In the genomic region with DNA sequence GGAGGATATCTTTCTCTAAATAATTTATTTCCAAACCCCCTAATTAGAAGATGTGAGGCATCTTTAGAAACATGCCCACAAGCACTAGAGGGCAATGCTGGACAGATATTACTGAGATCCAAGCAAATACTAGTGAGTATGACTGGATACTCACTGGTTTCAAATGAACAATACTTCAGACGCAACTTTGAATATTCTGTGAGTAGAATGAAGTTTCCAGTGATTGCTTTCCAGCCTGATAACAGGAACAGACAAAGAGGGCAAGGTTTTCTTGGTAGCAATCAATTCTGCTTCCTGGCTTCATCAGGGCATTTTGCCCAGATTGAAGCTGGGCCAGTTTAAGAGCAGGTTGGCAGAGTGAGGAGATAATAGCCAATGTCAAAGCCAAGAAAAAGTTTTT, we compare ENCODE assay signal across 10 cellular contexts.
DNase-seq lines count a peak whose midpoint lies in the region; ATAC-seq and TF ChIP-seq lines count a peak whose summit lies in the region.
"Had no signal": no experiment of that assay in that cellular context is flagged by ENCODE, and none has a peak within 500 bp of the region (broad histone marks: within the 10 kb centered on the region; RNA-seq: fewer than 3 reads in every experiment).

No MANE protein-coding gene starts in this region.

- H2BK12ac ChIP-seq in neuronal stem cell (ENCODE audit: low read length) = no peak overlapping the region

- H3K14ac ChIP-seq in neuronal stem cell (ENCODE audit: low read length) = no peak overlapping the region

- H2BK15ac ChIP-seq in neuronal stem cell (ENCODE audit: low read length) = no peak overlapping the region

- no peak overlapping the region for H3K27ac ChIP-seq in neuronal stem cell (replicated peaks; ENCODE audit: low read length)
- H3K27ac ChIP-seq in Karpas-422 (ENCODE audit: low read length) = no peak overlapping the region
- H3K27ac ChIP-seq: SJSA1 had no signal

- no peak overlapping the region for H4K8ac ChIP-seq in neuronal stem cell (ENCODE audit: low read depth, low read length)

- DNase-seq in D341Med (ENCODE audit: low spot score) (peak; percentile 37), NAMALWA (ENCODE audit: low spot score) (peak; percentile 1), choroid plexus epithelial cell (ENCODE audit: low read depth) (peak; percentile 77), neuronal stem cell (ENCODE audit: low spot score) (no peak), Karpas-422 (no peak), posterior vena cava (ENCODE audit: low spot score) (no peak), posterior cingulate gyrus (no peak)
- DNase-seq: activated CD4-positive, alpha-beta memory T cell treated with anti-CD3 and anti-CD28 coated beads, Interleukin-2, amount 10 ng/mL, durations not matched to agents 7 days and 5 days had no signal

- peaks cover 0 to 14% of the 10 kb centered on the region in 2 donors for H3K4me1 ChIP-seq in neuronal stem cell (ENCODE audit: control insufficient read depth in 2 of 2, insufficient read depth in 1 of 2, low read depth in 1 of 2, low read length in 2 of 2)
- H3K4me1 ChIP-seq in Karpas-422 (ENCODE audit: low read length) = no peaks in the 10 kb centered on the region
- H3K4me1 ChIP-seq: SJSA1 had no signal

- no peak for ATAC-seq in GM18909 (IDR thresholded peaks at IDR 0.05; ENCODE audit: poor library complexity, unreplicated experiment)

- H2AK5ac ChIP-seq in neuronal stem cell (ENCODE audit: low read depth, low read length) = no peak overlapping the region

- TF ChIP-seq CTCF in choroid plexus epithelial cell (conservative IDR thresholded peaks at IDR 0.05; ENCODE audit: low read depth, low read length) = peak; percentile 65

- H3K9ac ChIP-seq in neuronal stem cell (ENCODE audit: low read depth, low read length, poor library complexity) (no peak overlapping the region), Karpas-422 (ENCODE audit: low read length) (no peak overlapping the region)

- H3K9me2 ChIP-seq in Karpas-422 (replicated peaks; ENCODE audit: insufficient read depth, low read length) = no peaks in the 10 kb centered on the region

- no peak overlapping the region for H2BK120ac ChIP-seq in neuronal stem cell (ENCODE audit: low read depth, low read length)

- H4K91ac ChIP-seq in neuronal stem cell (ENCODE audit: low read depth, low read length, poor library complexity) = no peak overlapping the region

- H3K23ac ChIP-seq in neuronal stem cell (ENCODE audit: low read depth, low read length, poor library complexity) = no peak overlapping the region

- H3K27me3 ChIP-seq in neuronal stem cell (ENCODE audit: control insufficient read depth in 3 of 3, insufficient read depth in 3 of 3, low read depth in 1 of 3, low read length in 3 of 3) (no peaks in the 10 kb centered on the region), Karpas-422 (ENCODE audit: low read length) (no peaks in the 10 kb centered on the region)
- H3K27me3 ChIP-seq: SJSA1 had no signal

- H3K9me3 ChIP-seq in neuronal stem cell (replicated peaks in 1 of 2; ENCODE audit: control insufficient read depth in 2 of 2, insufficient read depth in 1 of 2, low read depth in 1 of 2, low read length in 2 of 2) (no peaks in the 10 kb centered on the region), Karpas-422 (ENCODE audit: low read length) (no peaks in the 10 kb centered on the region)
- H3K9me3 ChIP-seq: SJSA1 had no signal

- no peak overlapping the region for H3K4me2 ChIP-seq in neuronal stem cell (ENCODE audit: insufficient read depth, low read length, poor library complexity, severe bottlenecking)
- no peak overlapping the region for H3K4me2 ChIP-seq in Karpas-422 (ENCODE audit: low read depth, low read length, poor library complexity, severe bottlenecking)

- WGBS in neuronal stem cell (ENCODE audit: extremely low coverage in 2 of 2, insufficient read length in 2 of 2, insufficient replicate concordance in 1 of 2), 2 donors = no CpG with 5 or more reads among the region's 1 CpG

- H2BK5ac ChIP-seq in neuronal stem cell (ENCODE audit: low read length) = no peak overlapping the region

- H2AFZ ChIP-seq in neuronal stem cell (ENCODE audit: low read length) (peak overlapping the region; percentile 32), Karpas-422 (ENCODE audit: low read length) (no peak overlapping the region)

- intact Hi-C loops in posterior vena cava (cut with DNase I) (no loop called here), posterior cingulate gyrus (cut with DNase I) (no loop called here)

- H3K18ac ChIP-seq in neuronal stem cell (ENCODE audit: low read length) = no peak overlapping the region

- H3K36me3 ChIP-seq in neuronal stem cell (replicated peaks in 1 of 2; ENCODE audit: control insufficient read depth in 2 of 2, insufficient read depth in 2 of 2, low read length in 2 of 2) (no peaks in the 10 kb centered on the region), Karpas-422 (ENCODE audit: insufficient read depth, low read length) (no peaks in the 10 kb centered on the region)
- H3K36me3 ChIP-seq: SJSA1 had no signal

- H4K20me1 ChIP-seq in Karpas-422 (ENCODE audit: insufficient read depth, low read depth, low read length) = no peaks in the 10 kb centered on the region

- H3K79me2 ChIP-seq in Karpas-422 (ENCODE audit: low read length) = no peaks in the 10 kb centered on the region

- no peak overlapping the region for H3K4ac ChIP-seq in neuronal stem cell (ENCODE audit: low read length)

- H3K79me1 ChIP-seq in neuronal stem cell (ENCODE audit: low read depth, low read length) = no peaks in the 10 kb centered on the region

- H3K4me3 ChIP-seq in choroid plexus epithelial cell (ENCODE audit: low read depth, low read length) (no peak overlapping the region), neuronal stem cell (ENCODE audit: low read length in 2 of 2) (no peak overlapping the region), Karpas-422 (ENCODE audit: low read length) (no peak overlapping the region)
- H3K4me3 ChIP-seq: SJSA1 had no signal

Comparison
In these comparisons a context has a peak if more than half of its experiments do, and no peak if none do; other contexts are left out.
1. DNase-seq: peak in D341Med (single experiment), NAMALWA (single experiment) and choroid plexus epithelial cell (single experiment); none in neuronal stem cell (single experiment), Karpas-422 (single experiment), posterior vena cava (single experiment) and posterior cingulate gyrus (0 of 10).